In the genomic region with DNA sequence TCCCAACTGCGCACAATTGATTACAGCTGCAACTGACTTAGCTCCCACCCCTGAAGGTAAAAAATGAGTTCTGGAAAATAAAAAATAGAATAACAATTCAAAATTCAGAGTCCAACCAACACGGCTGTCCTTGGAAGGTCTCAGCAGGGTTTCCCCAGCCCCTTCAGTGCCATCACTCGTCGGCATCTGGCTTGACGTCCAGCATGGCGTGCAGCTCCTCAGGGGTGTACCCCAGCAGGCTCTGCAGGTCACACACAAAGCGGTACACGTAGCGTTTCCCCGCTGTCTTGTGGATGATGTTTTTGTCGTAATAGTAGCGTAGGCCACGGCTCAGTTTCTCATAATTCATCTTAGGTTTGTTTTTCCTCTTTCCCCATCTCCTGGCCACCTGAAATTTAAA, we compare ENCODE assay signal across 21 cellular contexts.
DNase-seq lines count a peak whose midpoint lies in the region; ATAC-seq and TF ChIP-seq lines count a peak whose summit lies in the region.
"Had no signal": no experiment of that assay in that cellular context is flagged by ENCODE, and none has a peak within 500 bp of the region (broad histone marks: within the 10 kb centered on the region; RNA-seq: fewer than 3 reads in every experiment).

No MANE protein-coding gene starts in this region.

- POLR2A ChIA-PET in activated CD4-positive, alpha-beta memory T cell treated with anti-CD3 and anti-CD28 coated beads for 36 hours (lab: Charles Lee) = no interaction called here

- no peak for ATAC-seq in stimulated activated effector memory CD8-positive, alpha-beta T cell treated with anti-CD3 and anti-CD28 coated beads, Interleukin-12 subunit alpha, Interleukin-12 subunit beta, amount 100 ng/mL, for 72 hours
- ATAC-seq: activated CD4-positive, CD25-positive, alpha-beta regulatory T cell treated with anti-CD3 and anti-CD28 coated beads, Interleukin-2, amount 50 U/mL, for 24 hours; HepG2 had no signal

- peak overlapping the region; percentile 97 for H3K27ac Mint-ChIP-seq in activated naive CD4-positive, alpha-beta T cell treated with anti-CD3 and anti-CD28 coated beads for 36 hours
- peak overlapping the region; percentile 99 for H3K27ac Mint-ChIP-seq in activated CD4-positive, alpha-beta memory T cell treated with anti-CD3 and anti-CD28 coated beads for 36 hours
- peak overlapping the region; percentile 15 for H3K27ac Mint-ChIP-seq in endothelial cell (ENCODE audit: unreplicated experiment)
- peak overlapping the region; percentile 96 for H3K27ac Mint-ChIP-seq in stimulated activated effector memory CD8-positive, alpha-beta T cell treated with anti-CD3 and anti-CD28 coated beads, Interleukin-12 subunit alpha, Interleukin-12 subunit beta, amount 100 ng/mL, for 72 hours

- no peak for DNase-seq in activated naive CD4-positive, alpha-beta T cell treated with anti-CD3 and anti-CD28 coated beads for 36 hours
- no peak for DNase-seq in activated naive CD4-positive, alpha-beta T cell treated with Interleukin-2 at 50 U/mL for 16 hours
- no peak for DNase-seq in activated CD4-positive, alpha-beta memory T cell treated with anti-CD3 and anti-CD28 coated beads for 36 hours
- DNase-seq in endothelial cell (ENCODE audit: low spot score) (no peak), cerebellar cortex (ENCODE audit: low spot score) (no peak), HuH-7 (ENCODE audit: low spot score) (no peak), DMS 273 (lab: John Stamatoyannopoulos, UW; ENCODE audit: unreplicated experiment) (no peak)
- DNase-seq in stimulated activated effector memory CD8-positive, alpha-beta T cell treated with anti-CD3 and anti-CD28 coated beads, Interleukin-12 subunit alpha, Interleukin-12 subunit beta, amount 100 ng/mL, for 72 hours (ENCODE audit: low spot score in 2 of 2) = no peak
- DNase-seq: amygdala, COR-L47, GM23248, hippocampal formation, kidney, NCI-H146, NCI-H748 treated with DMSO at 0.1 percent for 48 hours, OCI-M1, SJCRH30, T1000, transverse colon had no signal

- H3K4me3 Mint-ChIP-seq in activated naive CD4-positive, alpha-beta T cell treated with anti-CD3 and anti-CD28 coated beads for 36 hours = no peak overlapping the region
- no peak overlapping the region for H3K4me3 Mint-ChIP-seq in activated CD4-positive, alpha-beta memory T cell treated with anti-CD3 and anti-CD28 coated beads for 36 hours
- peak overlapping the region; percentile 52 for H3K4me3 Mint-ChIP-seq in endothelial cell (ENCODE audit: unreplicated experiment)
- H3K4me3 Mint-ChIP-seq in stimulated activated effector memory CD8-positive, alpha-beta T cell treated with anti-CD3 and anti-CD28 coated beads, Interleukin-12 subunit alpha, Interleukin-12 subunit beta, amount 100 ng/mL, for 72 hours = no peak overlapping the region

- no peaks in the 10 kb centered on the region for H3K27me3 Mint-ChIP-seq in activated naive CD4-positive, alpha-beta T cell treated with anti-CD3 and anti-CD28 coated beads for 36 hours (ENCODE audit: low read depth)
- H3K27me3 Mint-ChIP-seq in activated CD4-positive, alpha-beta memory T cell treated with anti-CD3 and anti-CD28 coated beads for 36 hours = no peaks in the 10 kb centered on the region
- peaks cover 22% of the 10 kb centered on the region for H3K27me3 Mint-ChIP-seq in endothelial cell (ENCODE audit: unreplicated experiment)

- no peak for TF ChIP-seq CTCF in endothelial cell (IDR thresholded peaks at IDR 0.05; ENCODE audit: unreplicated experiment)

- no peaks in the 10 kb centered on the region for H3K9me3 Mint-ChIP-seq in activated naive CD4-positive, alpha-beta T cell treated with anti-CD3 and anti-CD28 coated beads for 36 hours
- H3K9me3 Mint-ChIP-seq in activated CD4-positive, alpha-beta memory T cell treated with anti-CD3 and anti-CD28 coated beads for 36 hours = no peaks in the 10 kb centered on the region
- H3K9me3 Mint-ChIP-seq in endothelial cell (ENCODE audit: unreplicated experiment) = no peaks in the 10 kb centered on the region
- H3K9me3 Mint-ChIP-seq in stimulated activated effector memory CD8-positive, alpha-beta T cell treated with anti-CD3 and anti-CD28 coated beads, Interleukin-12 subunit alpha, Interleukin-12 subunit beta, amount 100 ng/mL, for 72 hours = no peaks in the 10 kb centered on the region

- intact Hi-C loops in activated naive CD4-positive, alpha-beta T cell treated with anti-CD3 and anti-CD28 coated beads for 36 hours (cut with micrococcal nuclease) = no loop called here
- intact Hi-C loops in activated CD4-positive, alpha-beta memory T cell treated with anti-CD3 and anti-CD28 coated beads for 36 hours (cut with micrococcal nuclease) = no loop called here

- CTCF ChIA-PET in activated naive CD4-positive, alpha-beta T cell treated with anti-CD3 and anti-CD28 coated beads for 36 hours (lab: Charles Lee) = interaction anchor here (0.8 to 1.2 kb wide), 2 partner anchors 56 to 173 kb away, joined by 3 to 4 read pairs; no protein-coding TSS in a partner anchor
- CTCF ChIA-PET in activated CD4-positive, alpha-beta memory T cell treated with anti-CD3 and anti-CD28 coated beads for 36 hours (lab: Charles Lee) = interaction anchor here (0.5 to 0.8 kb wide), 2 partner anchors 81 to 169 kb away, joined by 3 read pairs; no protein-coding TSS in a partner anchor

- peaks cover 94% of the 10 kb centered on the region for H3K36me3 Mint-ChIP-seq in activated naive CD4-positive, alpha-beta T cell treated with anti-CD3 and anti-CD28 coated beads for 36 hours (ENCODE audit: low read depth)
- H3K36me3 Mint-ChIP-seq in activated CD4-positive, alpha-beta memory T cell treated with anti-CD3 and anti-CD28 coated beads for 36 hours = peaks cover 97% of the 10 kb centered on the region
- peaks cover 82% of the 10 kb centered on the region for H3K36me3 Mint-ChIP-seq in endothelial cell (ENCODE audit: low read depth, unreplicated experiment)
- peaks cover 100% of the 10 kb centered on the region for H3K36me3 Mint-ChIP-seq in stimulated activated effector memory CD8-positive, alpha-beta T cell treated with anti-CD3 and anti-CD28 coated beads, Interleukin-12 subunit alpha, Interleukin-12 subunit beta, amount 100 ng/mL, for 72 hours

- peaks cover 77% of the 10 kb centered on the region for H3K4me1 Mint-ChIP-seq in activated naive CD4-positive, alpha-beta T cell treated with anti-CD3 and anti-CD28 coated beads for 36 hours (ENCODE audit: low read depth)
- H3K4me1 Mint-ChIP-seq in activated CD4-positive, alpha-beta memory T cell treated with anti-CD3 and anti-CD28 coated beads for 36 hours (ENCODE audit: low read depth) = peaks cover 81% of the 10 kb centered on the region
- peaks cover 44% of the 10 kb centered on the region for H3K4me1 Mint-ChIP-seq in endothelial cell (ENCODE audit: unreplicated experiment)
- H3K4me1 Mint-ChIP-seq in stimulated activated effector memory CD8-positive, alpha-beta T cell treated with anti-CD3 and anti-CD28 coated beads, Interleukin-12 subunit alpha, Interleukin-12 subunit beta, amount 100 ng/mL, for 72 hours = peaks cover 83% of the 10 kb centered on the region

Comparison
In these comparisons a context has a peak if more than half of its experiments do, and no peak if none do; other contexts are left out.
1. H3K27ac Mint-ChIP-seq: peak in every context shown above with its lines; median percentile 99 in activated CD4-positive, alpha-beta memory T cell treated with anti-CD3 and anti-CD28 coated beads for 36 hours; 97 in activated naive CD4-positive, alpha-beta T cell treated with anti-CD3 and anti-CD28 coated beads for 36 hours; 96 in stimulated activated effector memory CD8-positive, alpha-beta T cell treated with anti-CD3 and anti-CD28 coated beads, Interleukin-12 subunit alpha, Interleukin-12 subunit beta, amount 100 ng/mL, for 72 hours; 15 in endothelial cell.